8 cellular contexts compared by ENCODE assay signal in genomic region chr4:153465922-153466636, GRCh38. TPM values are rescaled to one million over a fixed set of nuclear protein-coding genes. Genes with fewer than 3 reads are reported as not detected.
DNase-seq lines count a peak whose midpoint lies in the region; ATAC-seq and TF ChIP-seq lines count a peak whose summit lies in the region.

Gene TMEM131L (plus strand): TSS chr4:153466360. CDS start chr4:153466398, 38 bp downstream.

- H3K36me3 Mint-ChIP-seq in H9 (ENCODE audit: insufficient read depth in 1 of 3, low read depth in 3 of 3), result peaks cover 0 to 3% (median 2%) of the 10 kb centered on the region in 3 experiments; a peak in 5 of 7 replicates

- no peaks in the 10 kb centered on the region for H4K20me1 ChIP-seq in H9 (ENCODE audit: control insufficient read depth, insufficient read depth, insufficient read length)
- H4K20me1 ChIP-seq in MM.1S (ENCODE audit: insufficient read depth, low read length), result no peaks in the 10 kb centered on the region
- H4K20me1 ChIP-seq in SU-DHL-6 (ENCODE audit: low read depth, low read length), result peaks cover 28% of the 10 kb centered on the region

- peak; percentile 77 to 93 (median 89) for ATAC-seq in heart right ventricle
- no peak for ATAC-seq in HG03378 (IDR thresholded peaks at IDR 0.05; ENCODE audit: unreplicated experiment)

- H2BK120ac ChIP-seq in H9 (ENCODE audit: low read depth, low read length, poor library complexity, severe bottlenecking), result peak within 1 kb of the TSS; percentile 10

- H4K8ac ChIP-seq in H9 (replicated peaks; ENCODE audit: insufficient read length, low read depth, low read length), result no peak within 1 kb of the TSS

- H3K4me3 ChIP-seq in GM06990 (replicated peaks; ENCODE audit: low read depth, low read length) (peak within 1 kb of the TSS; percentile 89), MM.1S (ENCODE audit: low read length) (peak within 1 kb of the TSS; percentile 96), SU-DHL-6 (ENCODE audit: insufficient read depth, low read length, poor library complexity, severe bottlenecking) (peak within 1 kb of the TSS; percentile 87), adipocyte (ENCODE audit: low read length) (peak within 1 kb of the TSS; percentile 92), heart right ventricle (peak within 1 kb of the TSS; percentile 61 to 98 (median 91))

- H3K4ac ChIP-seq in H9 (ENCODE audit: low read depth, low read length), result no peak within 1 kb of the TSS; the same call in 1 of the 2 replicates

- H4K5ac ChIP-seq in H9 (ENCODE audit: insufficient read length, low read depth, low read length), result no peak within 1 kb of the TSS

- H3K27ac ChIP-seq in H9 (ENCODE audit: insufficient read length, low read depth, low read length) (no peak within 1 kb of the TSS), MM.1S (ENCODE audit: low read length) (peak within 1 kb of the TSS; percentile 20; the same call in 1 of the 2 replicates), SU-DHL-6 (ENCODE audit: low read depth, low read length) (peak within 1 kb of the TSS; percentile 95), heart right ventricle (peak within 1 kb of the TSS; percentile 71 to 93 (median 85))

- peak within 1 kb of the TSS; percentile 33 for H3K18ac ChIP-seq in H9 (ENCODE audit: insufficient read length, low read depth, low read length)

- no peak within 1 kb of the TSS for H2BK12ac ChIP-seq in H9 (ENCODE audit: insufficient read length, low read depth, low read length)

- no peak within 1 kb of the TSS for H2BK5ac ChIP-seq in H9 (ENCODE audit: insufficient read length, low read length)

- H3K79me2 ChIP-seq in H9 (ENCODE audit: insufficient read depth, low read length) (peaks cover 6% of the 10 kb centered on the region; the same call in 1 of the 2 replicates), MM.1S (ENCODE audit: low read length) (peaks cover 5% of the 10 kb centered on the region; the same call in 1 of the 2 replicates), SU-DHL-6 (ENCODE audit: insufficient read depth, low read length) (peaks cover 46% of the 10 kb centered on the region)

- H4K91ac ChIP-seq in H9 (ENCODE audit: insufficient read length, low read depth, low read length), result no peak within 1 kb of the TSS

- H3K9me3 Mint-ChIP-seq in H9, result no peaks in the 10 kb centered on the region; a peak in 1 of 5 replicates

- H2BK15ac ChIP-seq in H9 (ENCODE audit: low read depth, low read length), result no peak within 1 kb of the TSS

- H3K4me1 ChIP-seq in H9 (ENCODE audit: insufficient read depth, low read length) (no peaks in the 10 kb centered on the region; the same call in none of the 2 replicates), MM.1S (ENCODE audit: low read length) (peaks cover 22% of the 10 kb centered on the region), adipocyte (ENCODE audit: control insufficient read depth, insufficient read depth, low read length) (peaks cover 35% of the 10 kb centered on the region), heart right ventricle (peaks cover 3 to 61% (median 48%) of the 10 kb centered on the region in 9 donors)

- H3K36me3 ChIP-seq in GM06990 (ENCODE audit: control insufficient read depth, insufficient read depth, low read length) (peaks cover 4% of the 10 kb centered on the region), MM.1S (replicated peaks; ENCODE audit: insufficient read depth, low read length) (no peaks in the 10 kb centered on the region), SU-DHL-6 (ENCODE audit: low read length) (peaks cover 25% of the 10 kb centered on the region; the same call in 1 of the 2 replicates), adipocyte (ENCODE audit: control insufficient read depth, insufficient read depth, low read length, severe bottlenecking) (no peaks in the 10 kb centered on the region), heart right ventricle (peaks cover 0 to 7% (median 0%) of the 10 kb centered on the region in 9 donors)

- H3K9me2 ChIP-seq in MM.1S (replicated peaks; ENCODE audit: insufficient read depth, low read length), result no peaks in the 10 kb centered on the region
- H3K9me2 ChIP-seq in SU-DHL-6 (replicated peaks; ENCODE audit: insufficient read depth, low read length), result no peaks in the 10 kb centered on the region

- peak within 1 kb of the TSS; percentile 69 for H3K9ac ChIP-seq in H9 (ENCODE audit: extremely low read depth, insufficient read length, low read length)
- peak within 1 kb of the TSS; percentile 64 for H3K9ac ChIP-seq in MM.1S (ENCODE audit: low read length)
- peak within 1 kb of the TSS; percentile 98 for H3K9ac ChIP-seq in SU-DHL-6 (ENCODE audit: low read length)
- peak within 1 kb of the TSS; percentile 89 for H3K9ac ChIP-seq in adipocyte (ENCODE audit: low read length)

- WGBS in H9 (ENCODE audit: extremely low coverage, insufficient read length, low lambda C conversion rate), result no CpG with 5 or more reads among the region's 86 CpGs
- WGBS in heart right ventricle, 2 donors, result 0 to 1% methylated on average over 69 to 86 of the region's 86 CpGs

- intact Hi-C loops in heart right ventricle (cut with DNase I) (loop anchor here (1.0 to 10.0 kb wide), 9 partner anchors 91 to 121 kb away; partner anchors contain the start of gene MND1 (in 5 of the 10)), posterior vena cava (cut with DNase I) (loop anchor here (5.0 to 10.0 kb wide), 3 partner anchors 106 to 121 kb away; partner anchors contain the start of gene MND1 (in 1 of the 2))

- peak; percentile 31 for TF ChIP-seq CTCF in GM06990 (IDR thresholded peaks at IDR 0.05; ENCODE audit: insufficient read depth, low read length, poor library complexity, severe bottlenecking)
- TF ChIP-seq CTCF in H9 (conservative IDR thresholded peaks at IDR 0.05), result no peak; the same call in 2 of the 3 replicates
- no peak for TF ChIP-seq CTCF in MM.1S (IDR thresholded peaks at IDR 0.05; ENCODE audit: low read length)
- no peak for TF ChIP-seq CTCF in SU-DHL-6 (IDR thresholded peaks at IDR 0.05; ENCODE audit: insufficient read depth, low read length, poor library complexity, severe bottlenecking)
- peak in 5 of 9 donors; percentile 11 to 46 (median 41) for TF ChIP-seq CTCF in heart right ventricle (IDR thresholded peaks at IDR 0.05)

- no peak within 1 kb of the TSS for H2BK20ac ChIP-seq in H9 (ENCODE audit: low read depth, low read length, poor library complexity, severe bottlenecking)

- peaks cover 24 to 29% of the 10 kb centered on the region in 2 experiments for H3K4me1 Mint-ChIP-seq in H9

- no peak within 1 kb of the TSS for H2AK5ac ChIP-seq in H9 (ENCODE audit: insufficient read length, low read length)

- no peak within 1 kb of the TSS for H3T11ph ChIP-seq in H9 (ENCODE audit: low read length)

- H3K56ac ChIP-seq in H9 (ENCODE audit: insufficient read length, low read depth, low read length), result no peak within 1 kb of the TSS

- H3K9me3 ChIP-seq in H9 (ENCODE audit: control insufficient read depth, low read depth, low read length) (no peaks in the 10 kb centered on the region), MM.1S (replicated peaks; ENCODE audit: insufficient read depth, low read length) (no peaks in the 10 kb centered on the region), SU-DHL-6 (ENCODE audit: insufficient read depth, low read length) (no peaks in the 10 kb centered on the region), adipocyte (ENCODE audit: control insufficient read depth, low read length) (no peaks in the 10 kb centered on the region), heart right ventricle (peaks cover 0 to 3% (median 0%) of the 10 kb centered on the region in 11 donors)

- H3K27me3 Mint-ChIP-seq in H9 (ENCODE audit: low read depth), result peaks cover 13% of the 10 kb centered on the region

- peak within 1 kb of the TSS; percentile 83 to 94 for H3K4me3 Mint-ChIP-seq in H9

- H3K23ac ChIP-seq in H9 (ENCODE audit: insufficient read length, low read depth, low read length), result no peak within 1 kb of the TSS

- no peaks in the 10 kb centered on the region for H3K27me3 ChIP-seq in GM06990 (replicated peaks; ENCODE audit: control insufficient read depth, insufficient read depth, low read length)
- no peaks in the 10 kb centered on the region; the same call in 1 of the 2 replicates for H3K27me3 ChIP-seq in H9 (ENCODE audit: insufficient read depth, low read length)
- H3K27me3 ChIP-seq in MM.1S (replicated peaks; ENCODE audit: insufficient read depth, low read length), result peaks cover 21% of the 10 kb centered on the region
- H3K27me3 ChIP-seq in SU-DHL-6 (ENCODE audit: low read length), result no peaks in the 10 kb centered on the region
- no peaks in the 10 kb centered on the region for H3K27me3 ChIP-seq in adipocyte (replicated peaks; ENCODE audit: control insufficient read depth, insufficient read depth, low read length)
- no peaks in the 10 kb centered on the region for H3K27me3 ChIP-seq in heart right ventricle

- peak within 1 kb of the TSS; percentile 50 for H2AFZ ChIP-seq in H9 (ENCODE audit: low read length)
- H2AFZ ChIP-seq in MM.1S (ENCODE audit: low read length), result peak within 1 kb of the TSS; percentile 99
- peak within 1 kb of the TSS; percentile 72 for H2AFZ ChIP-seq in SU-DHL-6 (ENCODE audit: low read depth, low read length, severe bottlenecking)

- DNase-seq in GM06990 (ENCODE audit: extremely low read depth, insufficient read length) (peak; percentile 87), H9 (peak; percentile 81), MM.1S (peak; percentile 67), adipocyte (ENCODE audit: low read depth) (peak; percentile 86), heart right ventricle (peak; percentile 60 to 77), posterior vena cava (ENCODE audit: low spot score) (peak; percentile 90)

- peaks cover 11% of the 10 kb centered on the region for H3K23me2 ChIP-seq in H9 (ENCODE audit: insufficient read length, low read depth, low read length, poor library complexity, severe bottlenecking)

- H3K27ac Mint-ChIP-seq in H9, result peak within 1 kb of the TSS; percentile 51 to 95 (median 91); a peak in 5 of 7 replicates

- no peaks in the 10 kb centered on the region for H3K79me1 ChIP-seq in H9 (ENCODE audit: insufficient read depth, low read depth, low read length, poor library complexity, severe bottlenecking)

- H3F3A ChIP-seq in MM.1S (ENCODE audit: insufficient read depth, low read length), result peaks cover 25% of the 10 kb centered on the region
- peaks cover 56% of the 10 kb centered on the region for H3F3A ChIP-seq in SU-DHL-6 (ENCODE audit: insufficient read depth)

- H3K4me2 ChIP-seq in H9 (ENCODE audit: insufficient read depth, insufficient read length, low read length), result peak within 1 kb of the TSS; percentile 79
- peak within 1 kb of the TSS; percentile 97 for H3K4me2 ChIP-seq in MM.1S (ENCODE audit: low read depth, low read length)
- peak within 1 kb of the TSS; percentile 88 for H3K4me2 ChIP-seq in SU-DHL-6 (ENCODE audit: low read depth, low read length, poor library complexity, severe bottlenecking)

- H3K14ac ChIP-seq in H9 (ENCODE audit: insufficient read depth, low read length), result peak within 1 kb of the TSS; percentile 87

RNA-seq across cellular contexts. Expression of gene TMEM131L, which starts in this region (rescaled TPM):
- total RNA-seq in H9 (2021), result 14.6 and 15.9 TPM in 2 replicates
- 10 to 100 TPM in 9 of 10 donors, 1 to 10 TPM in 1; 9.1 to 33.6 (median 20.0) TPM for total RNA-seq in heart right ventricle
- 1 to 10 TPM; 2.7 to 3.7 TPM for polyA plus RNA-seq in heart right ventricle
- total RNA-seq in posterior vena cava, result 10 to 100 TPM; 11.4 to 12.0 TPM

Comparison
In these comparisons a context has a peak if more than half of its experiments do, and no peak if none do; other contexts are left out.
1. CTCF ChIP-seq: peak in GM06990 (single experiment) and heart right ventricle (5 of 9); none in H9 (single experiment), MM.1S (single experiment) and SU-DHL-6 (single experiment).
2. Peak in every context shown above with its lines, with median percentiles within 50 percentile points of each other: DNase-seq, H3K4me3 ChIP-seq, H2AFZ ChIP-seq, H3K4me2 ChIP-seq and H3K9ac ChIP-seq.